ENCODE assay signal across 2 cellular contexts in the genomic region with DNA sequence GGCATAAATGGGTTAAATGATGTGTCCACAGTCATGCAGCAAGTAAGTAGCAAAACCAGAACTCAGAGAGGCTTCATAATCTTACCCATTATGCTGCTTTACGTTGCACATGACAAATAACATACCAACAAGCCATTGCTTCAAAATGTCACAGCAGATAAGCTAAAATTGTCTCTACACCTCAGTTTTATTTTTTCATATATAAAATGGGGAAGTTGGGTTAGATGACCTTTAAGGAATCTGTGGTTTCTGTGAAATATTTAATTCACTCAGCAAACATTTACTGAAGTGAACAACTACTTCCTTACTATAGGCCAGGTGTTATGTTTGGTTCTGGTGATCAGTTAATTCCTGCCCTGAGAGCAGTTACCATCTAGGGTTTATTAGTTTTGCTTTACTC.
TF ChIP-seq lines count a peak whose summit lies in the region.

No MANE protein-coding gene starts in this region.

TF ChIP-seq in GM12878, 131 proteins besides CTCF, POLR2A, EP300 and RAD21 (continues in another document):
- TF ChIP-seq IKZF2 (IDR thresholded peaks at IDR 0.05): peak in 1 of 2 experiments; percentile 12; a peak in 1 of 4 replicates
- no peak for TF ChIP-seq RCOR1 (conservative IDR thresholded peaks at IDR 0.05; ENCODE audit: low read depth, low read length)
- TF ChIP-seq HCFC1 (IDR thresholded peaks at IDR 0.05; ENCODE audit: low read length): no peak
- TF ChIP-seq, protein P1, sequence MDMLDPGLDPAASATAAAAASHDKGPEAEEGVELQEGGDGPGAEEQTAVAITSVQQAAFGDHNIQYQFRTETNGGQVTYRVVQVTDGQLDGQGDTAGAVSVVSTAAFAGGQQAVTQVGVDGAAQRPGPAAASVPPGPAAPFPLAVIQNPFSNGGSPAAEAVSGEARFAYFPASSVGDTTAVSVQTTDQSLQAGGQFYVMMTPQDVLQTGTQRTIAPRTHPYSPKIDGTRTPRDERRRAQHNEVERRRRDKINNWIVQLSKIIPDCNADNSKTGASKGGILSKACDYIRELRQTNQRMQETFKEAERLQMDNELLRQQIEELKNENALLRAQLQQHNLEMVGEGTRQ (IDR thresholded peaks at IDR 0.05; ENCODE audit: borderline replicate concordance, low read depth, low read length): no peak
- no peak for TF ChIP-seq SRF (IDR thresholded peaks at IDR 0.05; ENCODE audit: low read depth in 2 of 2, low read length in 2 of 2)
- peak; percentile 14 for TF ChIP-seq SKIL (IDR thresholded peaks at IDR 0.05; ENCODE audit: low read depth, poor library complexity, severe bottlenecking)
- peak; percentile 30; the same call in 1 of the 2 replicates for TF ChIP-seq CREM (IDR thresholded peaks at IDR 0.05; ENCODE audit: low read depth)
- TF ChIP-seq E4F1 (IDR thresholded peaks at IDR 0.05; ENCODE audit: borderline replicate concordance, partially characterized antibody): no peak
- TF ChIP-seq NFIC (IDR thresholded peaks at IDR 0.05; ENCODE audit: low read depth, low read length): peak; percentile 52; the same call in 1 of the 2 replicates
- no peak for TF ChIP-seq BMI1 (IDR thresholded peaks at IDR 0.05; ENCODE audit: borderline replicate concordance)
- no peak for TF ChIP-seq YBX1 (IDR thresholded peaks at IDR 0.05)
- no peak for TF ChIP-seq MXI1 (IDR thresholded peaks at IDR 0.05; ENCODE audit: low read depth, low read length)
- no peak for TF ChIP-seq RB1 (IDR thresholded peaks at IDR 0.05; ENCODE audit: borderline replicate concordance)
- no peak; the same call in 1 of the 2 replicates for TF ChIP-seq GATAD2B (conservative IDR thresholded peaks at IDR 0.05; ENCODE audit: low read depth)
- no peak for TF ChIP-seq BRCA1 (IDR thresholded peaks at IDR 0.05; ENCODE audit: low read depth, low read length)
- no peak for TF ChIP-seq EGR1 (IDR thresholded peaks at IDR 0.05; ENCODE audit: borderline replicate concordance in 1 of 2, low read depth in 2 of 2, low read length in 2 of 2)
- no peak for TF ChIP-seq SIN3A (IDR thresholded peaks at IDR 0.05; ENCODE audit: low read depth, low read length)
- peak; percentile 69 for TF ChIP-seq NR2F1 (conservative IDR thresholded peaks at IDR 0.05)
- TF ChIP-seq, protein P2, sequence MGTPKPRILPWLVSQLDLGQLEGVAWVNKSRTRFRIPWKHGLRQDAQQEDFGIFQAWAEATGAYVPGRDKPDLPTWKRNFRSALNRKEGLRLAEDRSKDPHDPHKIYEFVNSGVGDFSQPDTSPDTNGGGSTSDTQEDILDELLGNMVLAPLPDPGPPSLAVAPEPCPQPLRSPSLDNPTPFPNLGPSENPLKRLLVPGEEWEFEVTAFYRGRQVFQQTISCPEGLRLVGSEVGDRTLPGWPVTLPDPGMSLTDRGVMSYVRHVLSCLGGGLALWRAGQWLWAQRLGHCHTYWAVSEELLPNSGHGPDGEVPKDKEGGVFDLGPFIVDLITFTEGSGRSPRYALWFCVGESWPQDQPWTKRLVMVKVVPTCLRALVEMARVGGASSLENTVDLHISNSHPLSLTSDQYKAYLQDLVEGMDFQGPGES (IDR thresholded peaks at IDR 0.05): peak; percentile 24; the same call in 1 of the 2 replicates
- TF ChIP-seq HDAC6 (IDR thresholded peaks at IDR 0.05; ENCODE audit: unreplicated experiment): no peak
- TF ChIP-seq SUPT20H (IDR thresholded peaks at IDR 0.05; ENCODE audit: borderline replicate concordance, control insufficient read depth, low read depth, low read length): no peak

TF ChIP-seq in HEK293T, 16 proteins besides CTCF, POLR2A, EP300 and RAD21:
- no peak for TF ChIP-seq SUZ12 (IDR thresholded peaks at IDR 0.05)
- no peak for TF ChIP-seq PKNOX1 (IDR thresholded peaks at IDR 0.05)
- no peak for TF ChIP-seq FOXK2 (IDR thresholded peaks at IDR 0.05)
- no peak for TF ChIP-seq HDGF (IDR thresholded peaks at IDR 0.05; ENCODE audit: borderline replicate concordance)
